Comparison of ENCODE assay signal across 9 cellular contexts in genomic region chr17:8359769-8360168, GRCh38. TPM values are rescaled to one million over a fixed set of nuclear protein-coding genes. Genes with fewer than 3 reads are reported as not detected.
A peak's percentile ranks its signal among the peaks of the same experiment; 100 is the strongest.
DNase-seq lines count a peak whose midpoint lies in the region; ATAC-seq and TF ChIP-seq lines count a peak whose summit lies in the region.
"Had no signal": no experiment of that assay in that cellular context is flagged by ENCODE, and none has a peak within 500 bp of the region (broad histone marks: within the 10 kb centered on the region; RNA-seq: fewer than 3 reads in every experiment).

No MANE protein-coding gene starts in this region.

- H3K9me2 ChIP-seq in Loucy (replicated peaks; ENCODE audit: low read depth, low read length): no peaks in the 10 kb centered on the region

- H3K27ac Mint-ChIP-seq in stimulated activated memory B cell treated with anti-CD40 and anti-IgM and Interleukin-4, amounts not matched to agents 10 μg/mL and 1 μg/mL and 100 μg/mL, for 72 hours: no peak overlapping the region

- H3K9ac ChIP-seq in Loucy (ENCODE audit: low read depth, low read length, poor library complexity, severe bottlenecking): no peak overlapping the region

- TF ChIP-seq POLR2A in breast epithelium (IDR thresholded peaks at IDR 0.05): no peak

- H3K36me3 ChIP-seq in Loucy (ENCODE audit: insufficient read depth, low read length) (no peaks in the 10 kb centered on the region), breast epithelium (no peaks in the 10 kb centered on the region)

- H3K27ac ChIP-seq in breast epithelium: peak overlapping the region; percentile 42 to 66

- H3F3A ChIP-seq in Loucy (ENCODE audit: low read depth): no peaks in the 10 kb centered on the region

- no peaks in the 10 kb centered on the region for H3K27me3 Mint-ChIP-seq in stimulated activated memory B cell treated with anti-CD40 and anti-IgM and Interleukin-4, amounts not matched to agents 10 μg/mL and 1 μg/mL and 100 μg/mL, for 72 hours

- no peaks in the 10 kb centered on the region for H3K9me3 Mint-ChIP-seq in stimulated activated memory B cell treated with anti-CD40 and anti-IgM and Interleukin-4, amounts not matched to agents 10 μg/mL and 1 μg/mL and 100 μg/mL, for 72 hours

- no peak overlapping the region for H3K4me3 Mint-ChIP-seq in stimulated activated memory B cell treated with anti-CD40 and anti-IgM and Interleukin-4, amounts not matched to agents 10 μg/mL and 1 μg/mL and 100 μg/mL, for 72 hours

- no peaks in the 10 kb centered on the region for H4K20me1 ChIP-seq in Loucy (ENCODE audit: insufficient read depth, low read length, poor library complexity, severe bottlenecking)

- DNase-seq in breast epithelium (ENCODE audit: low spot score in 2 of 2) (no peak), inferior parietal cortex (ENCODE audit: extremely low spot score) (peak; percentile 47), superior temporal gyrus (ENCODE audit: extremely low spot score) (peak; percentile 71)
- DNase-seq in stimulated activated CD4-positive, alpha-beta T cell treated with anti-CD3 and anti-CD28 coated beads, Interleukin-12 subunit alpha, Interleukin-12 subunit beta, amount 100 ng/mL, for 4 hours: no peak
- no peak for DNase-seq in stimulated activated CD4-positive, alpha-beta T cell treated with anti-CD3 and anti-CD28 coated beads, Interleukin-4, amount 100 ng/mL, for 1 hour
- DNase-seq: cortex of kidney had no signal

- H3K4me1 Mint-ChIP-seq in stimulated activated memory B cell treated with anti-CD40 and anti-IgM and Interleukin-4, amounts not matched to agents 10 μg/mL and 1 μg/mL and 100 μg/mL, for 72 hours: no peaks in the 10 kb centered on the region

- intact Hi-C loops in breast epithelium (cut with DNase I; ENCODE audit: low total_unique reads): no loop called here

- H3K4me3 ChIP-seq in Loucy (ENCODE audit: low read length, poor library complexity, severe bottlenecking): no peak overlapping the region
- H3K4me3 ChIP-seq in breast epithelium: no peak overlapping the region

- H3K4me2 ChIP-seq in Loucy (ENCODE audit: low read depth, low read length, poor library complexity, severe bottlenecking): no peak overlapping the region

- no peak for ATAC-seq in stimulated activated memory B cell treated with anti-CD40 and anti-IgM and Interleukin-4, amounts not matched to agents 10 μg/mL and 1 μg/mL and 100 μg/mL, for 72 hours

- H3K9me3 ChIP-seq in Loucy (ENCODE audit: insufficient read depth, low read depth, low read length) (no peaks in the 10 kb centered on the region), breast epithelium (no peaks in the 10 kb centered on the region)

- H3K79me2 ChIP-seq in Loucy (ENCODE audit: insufficient read depth, low read length): no peaks in the 10 kb centered on the region

- TF ChIP-seq CTCF in Loucy (conservative IDR thresholded peaks at IDR 0.05; ENCODE audit: low read length) (no peak), breast epithelium (IDR thresholded peaks at IDR 0.05) (no peak)

- 0 out of 2 replicates have a peak overlapping the region, but pooled peaks have one; percentile 8 for H2AFZ ChIP-seq in Loucy (ENCODE audit: low read length)

- H3K27me3 ChIP-seq in Loucy (ENCODE audit: insufficient read depth, low read length, poor library complexity, severe bottlenecking) (no peaks in the 10 kb centered on the region), breast epithelium (no peaks in the 10 kb centered on the region)

- peaks cover 7% of the 10 kb centered on the region for H3K36me3 Mint-ChIP-seq in stimulated activated memory B cell treated with anti-CD40 and anti-IgM and Interleukin-4, amounts not matched to agents 10 μg/mL and 1 μg/mL and 100 μg/mL, for 72 hours

- H3K4me1 ChIP-seq in Loucy (ENCODE audit: insufficient read depth, low read length, poor library complexity, severe bottlenecking) (peaks cover 5% of the 10 kb centered on the region), breast epithelium (no peaks in the 10 kb centered on the region)

RNA-seq across cellular contexts. Expression of gene ODF4, which starts 20.1 kb away (rescaled TPM):
- total RNA-seq in breast epithelium: not detected
- total RNA-seq: T-helper 2 cell treated with Interferon-gamma antibody and Interleukin-4, amounts not matched to agents 100 ng/mL and 5 ng/mL, for 36 hours had no signal

RNA-seq across cellular contexts. Expression of gene RPL26, which starts 23.2 kb away (rescaled TPM):
- total RNA-seq in breast epithelium: 1,000 to 10,000 TPM; 3,666 to 5,219 (median 4,419) TPM

RNA-seq across cellular contexts. Expression of gene RNF222, which starts 37.9 kb away (rescaled TPM):
- not detected for total RNA-seq in breast epithelium

RNA-seq across cellular contexts. Expression of gene ARHGEF15, which starts 49.7 kb away (rescaled TPM):
- 10 to 100 TPM in 2 of 3 donors, 1 to 10 TPM in 1; 2.9 to 75.4 (median 11.5) TPM for total RNA-seq in breast epithelium

Comparison
In these comparisons a context has a peak if more than half of its experiments do, and no peak if none do; other contexts are left out.
1. DNase-seq: peak in inferior parietal cortex (single experiment) and superior temporal gyrus (single experiment); none in breast epithelium (0 of 2), stimulated activated CD4-positive, alpha-beta T cell treated with anti-CD3 and anti-CD28 coated beads, Interleukin-12 subunit alpha, Interleukin-12 subunit beta, amount 100 ng/mL, for 4 hours (single experiment) and stimulated activated CD4-positive, alpha-beta T cell treated with anti-CD3 and anti-CD28 coated beads, Interleukin-4, amount 100 ng/mL, for 1 hour (single experiment).